Comparison of ENCODE assay signal across 30 cellular contexts in the genomic region with DNA sequence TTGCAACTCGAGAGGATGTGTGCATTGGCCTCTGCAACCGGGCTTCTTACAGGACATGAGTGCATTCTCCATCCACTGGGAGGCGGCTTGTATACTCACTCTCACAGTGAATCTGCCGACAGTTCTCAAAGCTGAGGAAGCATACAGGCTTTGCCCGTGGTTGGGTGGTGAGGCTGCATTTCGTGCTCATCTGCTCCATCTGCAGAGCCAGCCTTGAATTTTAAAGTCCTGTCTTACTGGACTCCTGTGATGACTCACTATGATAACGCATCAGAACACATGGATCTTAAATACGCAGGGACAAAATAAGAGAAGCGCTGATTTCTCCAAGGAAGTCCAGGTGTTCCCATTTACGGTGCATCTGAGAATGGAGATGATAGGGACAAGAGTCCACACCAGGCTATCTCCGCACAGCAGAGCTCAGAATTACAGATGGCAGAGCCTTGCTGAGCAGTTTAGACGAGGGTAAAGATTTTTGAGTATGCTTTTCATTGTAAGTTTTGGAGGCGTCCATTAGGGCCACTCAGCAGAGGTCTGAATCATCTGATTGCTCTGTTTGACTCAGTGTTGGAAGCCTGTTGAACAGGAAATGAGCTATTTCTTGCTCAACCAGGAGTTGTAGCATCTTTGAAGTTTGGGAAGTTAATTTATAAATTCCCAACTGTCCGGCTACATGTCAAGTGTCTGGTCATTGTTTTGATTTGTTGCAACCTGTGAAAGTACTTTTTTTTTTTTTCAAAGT.
A peak's percentile ranks its signal among the peaks of the same experiment; 100 is the strongest.
DNase-seq lines count a peak whose midpoint lies in the region; ATAC-seq, FAIRE-seq and TF ChIP-seq lines count a peak whose summit lies in the region.
"Had no signal": no experiment of that assay in that cellular context is flagged by ENCODE, and none has a peak within 500 bp of the region (broad histone marks: within the 10 kb centered on the region; RNA-seq: fewer than 3 reads in every experiment).

No MANE protein-coding gene starts in this region.

- no peaks in the 10 kb centered on the region for H3K36me3 Mint-ChIP-seq in GM23338 (ENCODE audit: low read depth)
- H3K36me3 Mint-ChIP-seq in activated CD4-positive, alpha-beta T cell treated with anti-CD3 and anti-CD28 coated beads for 36 hours (ENCODE audit: low read depth), result no peaks in the 10 kb centered on the region
- H3K36me3 Mint-ChIP-seq in naive thymus-derived CD4-positive, alpha-beta T cell, result no peaks in the 10 kb centered on the region
- H3K36me3 Mint-ChIP-seq: naive thymus-derived CD8-positive, alpha-beta T cell had no signal

- H3K4me3 ChIP-seq in GM23338 (no peak overlapping the region), small intestine (ENCODE audit: low read depth in 1 of 2, low read length in 2 of 2) (no peak overlapping the region)
- H3K4me3 ChIP-seq in naive thymus-derived CD4-positive, alpha-beta T cell (ENCODE audit: low read length), result no peak overlapping the region
- H3K4me3 ChIP-seq: BLaER1, lung, right lobe of liver, SK-N-MC, thyroid gland had no signal

- H3K36me3 ChIP-seq in GM23338 (ENCODE audit: insufficient read depth) (no peaks in the 10 kb centered on the region), small intestine (ENCODE audit: control insufficient read depth in 2 of 2, insufficient read depth in 2 of 2, low read length in 2 of 2) (no peaks in the 10 kb centered on the region)
- no peaks in the 10 kb centered on the region for H3K36me3 ChIP-seq in naive thymus-derived CD4-positive, alpha-beta T cell (ENCODE audit: control insufficient read depth in 2 of 3, insufficient read depth in 3 of 3, low read length in 3 of 3)
- H3K36me3 ChIP-seq: BLaER1, brain microvascular endothelial cell, right lobe of liver, thyroid gland had no signal

- DNase-seq in GM23338 (ENCODE audit: low spot score) (peak; percentile 8), RWPE1 (ENCODE audit: low spot score) (peak; percentile 19), renal cortical epithelial cell (ENCODE audit: low read depth) (peak; percentile 0), small intestine (no peak)
- DNase-seq in activated CD4-positive, alpha-beta T cell treated with anti-CD3 and anti-CD28 coated beads for 36 hours, result no peak
- no peak for DNase-seq in naive thymus-derived CD4-positive, alpha-beta T cell
- no peak for DNase-seq in activated CD8-positive, alpha-beta memory T cell treated with anti-CD3 and anti-CD28 coated beads for 24 hours
- DNase-seq: activated CD4-positive, alpha-beta T cell treated with anti-CD3 and anti-CD28 coated beads, Interleukin-2, amount 50 U/mL, for 4 hours; activated naive CD4-positive, alpha-beta T cell treated with Interleukin-2 at 50 U/mL for 16 hours; brain microvascular endothelial cell; left cardiac atrium; naive thymus-derived CD8-positive, alpha-beta T cell; NCI-H1105; NCI-H187 treated with DMSO at 0.1 percent for 48 hours; NCI-H2171; NCI-H510A; right lobe of liver; stimulated activated CD4-positive, alpha-beta T cell treated with anti-CD3 and anti-CD28 coated beads, Interleukin-4, amount 100 ng/mL, for 24 hours; thyroid gland had no signal

- no peak for ATAC-seq in GM23338
- ATAC-seq in esophagus mucosa, result peak; percentile 48
- ATAC-seq in activated CD4-positive, alpha-beta T cell treated with anti-CD3 and anti-CD28 coated beads for 36 hours, result no peak
- no peak for ATAC-seq in naive thymus-derived CD4-positive, alpha-beta T cell
- ATAC-seq: foreskin keratinocyte; left cardiac atrium; naive thymus-derived CD8-positive, alpha-beta T cell; right lobe of liver had no signal

- no peaks in the 10 kb centered on the region for H3K9me3 Mint-ChIP-seq in GM23338
- peaks cover 2% of the 10 kb centered on the region for H3K9me3 Mint-ChIP-seq in activated CD4-positive, alpha-beta T cell treated with anti-CD3 and anti-CD28 coated beads for 36 hours (ENCODE audit: low read depth)
- peaks cover 0 to 11% (median 2%) of the 10 kb centered on the region in 11 donors for H3K9me3 Mint-ChIP-seq in naive thymus-derived CD4-positive, alpha-beta T cell

- H3K27ac ChIP-seq in GM23338 (ENCODE audit: low read depth), result no peak overlapping the region
- H3K27ac ChIP-seq in RWPE1, result no peak overlapping the region
- no peak overlapping the region for H3K27ac ChIP-seq in small intestine (ENCODE audit: low read depth in 1 of 2, low read length in 1 of 2)
- H3K27ac ChIP-seq in naive thymus-derived CD4-positive, alpha-beta T cell (ENCODE audit: low read depth, low read length), result no peak overlapping the region
- H3K27ac ChIP-seq: BLaER1, brain microvascular endothelial cell, foreskin keratinocyte, right lobe of liver, SK-N-MC, thyroid gland had no signal

- H4K20me1 ChIP-seq in GM23338 (replicated peaks; ENCODE audit: insufficient read depth), result no peaks in the 10 kb centered on the region
- H4K20me1 ChIP-seq: BLaER1 had no signal

- H3K79me2 ChIP-seq in GM23338 (replicated peaks; ENCODE audit: insufficient read depth), result no peaks in the 10 kb centered on the region

- no peak for FAIRE-seq in small intestine (lab: Jason Lieb, UNC)
- FAIRE-seq: endothelial cell of umbilical vein, GM12891, HTR-8/SVneo, TTC549 had no signal

- intact Hi-C loops in activated CD4-positive, alpha-beta T cell treated with anti-CD3 and anti-CD28 coated beads for 36 hours (cut with DNase I, micrococcal nuclease), result loop anchor here in 1 of 2 experiments (2.0 to 10.0 kb wide), 3 partner anchors 57 to 301 kb away; no protein-coding TSS in a partner anchor
- intact Hi-C loops in naive thymus-derived CD4-positive, alpha-beta T cell (cut with micrococcal nuclease), result no loop called here

- H3K4me2 ChIP-seq in GM23338, result no peak overlapping the region
- H3K4me2 ChIP-seq: BLaER1 had no signal

- no peaks in the 10 kb centered on the region for H3K4me1 ChIP-seq in GM23338 (ENCODE audit: insufficient read depth)
- H3K4me1 ChIP-seq in small intestine (ENCODE audit: control insufficient read depth in 2 of 2, insufficient read depth in 1 of 2, low read depth in 1 of 2, low read length in 1 of 2), result no peaks in the 10 kb centered on the region
- no peaks in the 10 kb centered on the region for H3K4me1 ChIP-seq in naive thymus-derived CD4-positive, alpha-beta T cell (ENCODE audit: control insufficient read depth in 2 of 2, insufficient read depth in 2 of 2, low read length in 2 of 2)
- H3K4me1 ChIP-seq: BLaER1, foreskin keratinocyte, right lobe of liver, thyroid gland had no signal

- H3K4me3 Mint-ChIP-seq in GM23338, result no peak overlapping the region
- H3K4me3 Mint-ChIP-seq in activated CD4-positive, alpha-beta T cell treated with anti-CD3 and anti-CD28 coated beads for 36 hours, result no peak overlapping the region
- H3K4me3 Mint-ChIP-seq in naive thymus-derived CD4-positive, alpha-beta T cell, result no peak overlapping the region
- H3K4me3 Mint-ChIP-seq: naive thymus-derived CD8-positive, alpha-beta T cell; T-helper 1 cell treated with Interleukin-12 subunit alpha and Interleukin-12 subunit beta and Interleukin-4 antibody, amounts not matched to agents 30 μg/mL and 1 μg/mL, for 36 hours had no signal

- POLR2A ChIA-PET in RWPE1 (lab: Yijun Ruan, JAX; ENCODE audit: low non-redundant PET), result no interaction called here
- POLR2A ChIA-PET in activated CD4-positive, alpha-beta T cell treated with anti-CD3 and anti-CD28 coated beads for 36 hours (lab: Charles Lee), result no interaction called here
- POLR2A ChIA-PET in naive thymus-derived CD4-positive, alpha-beta T cell (lab: Charles Lee), result no interaction called here

- H3K27me3 ChIP-seq in GM23338 (ENCODE audit: insufficient read depth) (no peaks in the 10 kb centered on the region), small intestine (ENCODE audit: control insufficient read depth in 2 of 2, insufficient read depth in 2 of 2, low read length in 2 of 2) (no peaks in the 10 kb centered on the region)
- H3K27me3 ChIP-seq in naive thymus-derived CD4-positive, alpha-beta T cell (ENCODE audit: control insufficient read depth in 2 of 2, insufficient read depth in 2 of 2, low read length in 2 of 2), result no peaks in the 10 kb centered on the region
- H3K27me3 ChIP-seq: BLaER1, brain microvascular endothelial cell, foreskin keratinocyte, right lobe of liver, thyroid gland had no signal

- CTCF ChIA-PET in RWPE1 (lab: Yijun Ruan, JAX), result interaction anchor here (0.6 to 0.7 kb wide), 2 partner anchors 629 to 870 kb away, joined by 3 to 7 read pairs; no protein-coding TSS in a partner anchor
- CTCF ChIA-PET in activated CD4-positive, alpha-beta T cell treated with anti-CD3 and anti-CD28 coated beads for 36 hours (lab: Charles Lee), result interaction anchor here (0.7 to 1.2 kb wide), 2 partner anchors 10 to 15 kb away, joined by 6 to 7 read pairs; no protein-coding TSS in a partner anchor
- CTCF ChIA-PET in naive thymus-derived CD4-positive, alpha-beta T cell (lab: Charles Lee), result interaction anchor here (0.6 kb wide), 1 partner anchor 55 kb away, joined by 3 read pairs; no protein-coding TSS in a partner anchor

- H3K27ac Mint-ChIP-seq in GM23338, result no peak overlapping the region
- H3K27ac Mint-ChIP-seq in activated CD4-positive, alpha-beta T cell treated with anti-CD3 and anti-CD28 coated beads for 36 hours, result no peak overlapping the region
- no peak overlapping the region for H3K27ac Mint-ChIP-seq in naive thymus-derived CD4-positive, alpha-beta T cell
- H3K27ac Mint-ChIP-seq: naive thymus-derived CD8-positive, alpha-beta T cell; progenitor cell of endocrine pancreas; T-helper 1 cell treated with Interleukin-12 subunit alpha and Interleukin-12 subunit beta and Interleukin-4 antibody, amounts not matched to agents 30 μg/mL and 1 μg/mL, for 36 hours had no signal

- H3F3A ChIP-seq in GM23338 (replicated peaks; ENCODE audit: low read depth), result no peaks in the 10 kb centered on the region

- H3K9me3 ChIP-seq in small intestine (ENCODE audit: control insufficient read depth, low read depth), result no peaks in the 10 kb centered on the region
- no peaks in the 10 kb centered on the region for H3K9me3 ChIP-seq in naive thymus-derived CD4-positive, alpha-beta T cell (ENCODE audit: control insufficient read depth in 2 of 3, low read length in 3 of 3)
- H3K9me3 ChIP-seq: BLaER1, right lobe of liver, thyroid gland had no signal

- no peaks in the 10 kb centered on the region; the same call in 1 of the 2 replicates for H3K9me2 ChIP-seq in GM23338 (ENCODE audit: insufficient read depth)

- 0 out of 4 replicates have a peak, but pooled peaks of 1 of the 2 experiments have one; percentile 10 for TF ChIP-seq CTCF in GM23338 (conservative IDR thresholded peaks at IDR 0.05; ENCODE audit: low read depth in 2 of 2)
- TF ChIP-seq CTCF in RWPE1 (conservative IDR thresholded peaks at IDR 0.05; ENCODE audit: low read depth), result no peak

- no peaks in the 10 kb centered on the region for H3K4me1 Mint-ChIP-seq in GM23338
- no peaks in the 10 kb centered on the region for H3K4me1 Mint-ChIP-seq in activated CD4-positive, alpha-beta T cell treated with anti-CD3 and anti-CD28 coated beads for 36 hours
- no peaks in the 10 kb centered on the region for H3K4me1 Mint-ChIP-seq in naive thymus-derived CD4-positive, alpha-beta T cell
- H3K4me1 Mint-ChIP-seq: naive thymus-derived CD8-positive, alpha-beta T cell had no signal

- WGBS in small intestine, 3 donors, result 80 to 84% (median 83%) methylated on average over 14 of the region's 14 CpGs

- H2AFZ ChIP-seq in GM23338, result no peak overlapping the region

- H3K27me3 Mint-ChIP-seq in GM23338 (ENCODE audit: insufficient read depth, low read depth, poor library complexity), result peaks cover 4% of the 10 kb centered on the region
- H3K27me3 Mint-ChIP-seq in activated CD4-positive, alpha-beta T cell treated with anti-CD3 and anti-CD28 coated beads for 36 hours, result no peaks in the 10 kb centered on the region
- H3K27me3 Mint-ChIP-seq in naive thymus-derived CD4-positive, alpha-beta T cell, result no peaks in the 10 kb centered on the region
- H3K27me3 Mint-ChIP-seq: naive thymus-derived CD8-positive, alpha-beta T cell had no signal

Comparison
In these comparisons a context has a peak if more than half of its experiments do, and no peak if none do; other contexts are left out.
1. DNase-seq: peak in GM23338 (single experiment), RWPE1 (single experiment) and renal cortical epithelial cell (single experiment); none in activated CD4-positive, alpha-beta T cell treated with anti-CD3 and anti-CD28 coated beads for 36 hours (single experiment), small intestine (single experiment), naive thymus-derived CD4-positive, alpha-beta T cell (0 of 9) and activated CD8-positive, alpha-beta memory T cell treated with anti-CD3 and anti-CD28 coated beads for 24 hours (single experiment).